In the genomic region with DNA sequence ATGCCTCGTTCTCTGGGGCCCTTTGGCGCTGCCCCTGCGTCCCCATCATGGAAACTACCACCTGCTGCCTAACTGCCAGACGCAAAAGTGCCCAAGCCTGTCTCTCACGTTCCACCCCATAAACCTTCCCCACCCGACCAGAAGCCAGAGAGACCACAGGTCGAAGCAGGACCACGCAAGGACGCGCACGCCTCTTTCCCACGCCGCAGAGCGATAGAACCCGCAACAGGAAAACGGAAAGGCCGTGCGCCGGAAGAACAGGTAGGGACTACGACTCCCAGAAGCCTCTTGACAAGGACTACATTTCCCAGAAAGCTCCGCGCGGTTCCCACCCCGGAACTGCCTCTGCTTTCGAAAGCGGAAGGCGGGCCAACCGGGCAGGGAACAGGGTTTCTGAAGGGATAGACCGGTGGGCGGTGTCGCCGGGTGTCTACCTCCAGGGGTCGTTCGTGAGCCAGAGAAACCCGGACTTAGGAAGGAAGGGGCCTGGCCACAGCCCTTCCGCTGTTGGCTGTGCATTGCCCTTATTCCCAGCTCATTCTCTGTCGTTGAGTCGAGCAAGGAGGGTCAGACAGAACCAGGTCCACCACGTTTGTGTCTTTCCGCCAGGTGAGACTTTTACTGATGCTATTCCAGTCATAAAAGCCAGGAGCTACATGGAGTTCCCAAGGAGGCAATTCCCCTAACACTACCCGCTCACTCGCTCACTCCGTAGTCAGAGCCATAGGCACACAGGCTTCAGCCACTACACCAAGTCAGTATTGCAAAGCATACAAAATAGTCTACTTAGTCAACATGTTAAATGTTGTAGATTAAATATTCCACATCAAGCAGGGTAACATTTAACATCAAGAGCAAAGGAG, we compare ENCODE assay signal across 1 cellular context.
TF ChIP-seq lines count a peak whose summit lies in the region.

No MANE protein-coding gene starts in this region.

TF ChIP-seq in K562, 482 proteins besides CTCF, POLR2A, EP300 and RAD21 (continued from another document):
- TF ChIP-seq, protein P1, sequence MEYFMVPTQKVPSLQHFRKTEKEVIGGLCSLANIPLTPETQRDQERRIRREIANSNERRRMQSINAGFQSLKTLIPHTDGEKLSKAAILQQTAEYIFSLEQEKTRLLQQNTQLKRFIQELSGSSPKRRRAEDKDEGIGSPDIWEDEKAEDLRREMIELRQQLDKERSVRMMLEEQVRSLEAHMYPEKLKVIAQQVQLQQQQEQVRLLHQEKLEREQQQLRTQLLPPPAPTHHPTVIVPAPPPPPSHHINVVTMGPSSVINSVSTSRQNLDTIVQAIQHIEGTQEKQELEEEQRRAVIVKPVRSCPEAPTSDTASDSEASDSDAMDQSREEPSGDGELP (CRISPR knock-in tag; IDR thresholded peaks at IDR 0.05; ENCODE audit: borderline replicate concordance), result peak; percentile 83
- no peak for TF ChIP-seq ZBTB5 (IDR thresholded peaks at IDR 0.05)
- peak; percentile 21; the same call in 1 of the 2 replicates for TF ChIP-seq ELF4 (CRISPR knock-in tag; IDR thresholded peaks at IDR 0.05)
- TF ChIP-seq SNRNP70 (optimal IDR thresholded peaks at IDR 0.05; ENCODE audit: low read depth, low read length), result no peak
- TF ChIP-seq U2AF2 (optimal IDR thresholded peaks at IDR 0.05; ENCODE audit: low read depth, low read length), result no peak
- TF ChIP-seq, protein P2, sequence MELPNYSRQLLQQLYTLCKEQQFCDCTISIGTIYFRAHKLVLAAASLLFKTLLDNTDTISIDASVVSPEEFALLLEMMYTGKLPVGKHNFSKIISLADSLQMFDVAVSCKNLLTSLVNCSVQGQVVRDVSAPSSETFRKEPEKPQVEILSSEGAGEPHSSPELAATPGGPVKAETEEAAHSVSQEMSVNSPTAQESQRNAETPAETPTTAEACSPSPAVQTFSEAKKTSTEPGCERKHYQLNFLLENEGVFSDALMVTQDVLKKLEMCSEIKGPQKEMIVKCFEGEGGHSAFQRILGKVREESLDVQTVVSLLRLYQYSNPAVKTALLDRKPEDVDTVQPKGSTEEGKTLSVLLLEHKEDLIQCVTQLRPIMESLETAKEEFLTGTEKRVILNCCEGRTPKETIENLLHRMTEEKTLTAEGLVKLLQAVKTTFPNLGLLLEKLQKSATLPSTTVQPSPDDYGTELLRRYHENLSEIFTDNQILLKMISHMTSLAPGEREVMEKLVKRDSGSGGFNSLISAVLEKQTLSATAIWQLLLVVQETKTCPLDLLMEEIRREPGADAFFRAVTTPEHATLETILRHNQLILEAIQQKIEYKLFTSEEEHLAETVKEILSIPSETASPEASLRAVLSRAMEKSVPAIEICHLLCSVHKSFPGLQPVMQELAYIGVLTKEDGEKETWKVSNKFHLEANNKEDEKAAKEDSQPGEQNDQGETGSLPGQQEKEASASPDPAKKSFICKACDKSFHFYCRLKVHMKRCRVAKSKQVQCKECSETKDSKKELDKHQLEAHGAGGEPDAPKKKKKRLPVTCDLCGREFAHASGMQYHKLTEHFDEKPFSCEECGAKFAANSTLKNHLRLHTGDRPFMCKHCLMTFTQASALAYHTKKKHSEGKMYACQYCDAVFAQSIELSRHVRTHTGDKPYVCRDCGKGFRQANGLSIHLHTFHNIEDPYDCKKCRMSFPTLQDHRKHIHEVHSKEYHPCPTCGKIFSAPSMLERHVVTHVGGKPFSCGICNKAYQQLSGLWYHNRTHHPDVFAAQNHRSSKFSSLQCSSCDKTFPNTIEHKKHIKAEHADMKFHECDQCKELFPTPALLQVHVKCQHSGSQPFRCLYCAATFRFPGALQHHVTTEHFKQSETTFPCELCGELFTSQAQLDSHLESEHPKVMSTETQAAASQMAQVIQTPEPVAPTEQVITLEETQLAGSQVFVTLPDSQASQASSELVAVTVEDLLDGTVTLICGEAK (IDR thresholded peaks at IDR 0.05), result peak; percentile 97
- TF ChIP-seq, protein P2 (CRISPR knock-in tag; IDR thresholded peaks at IDR 0.05), result no peak; the same call in 1 of the 2 replicates
- TF ChIP-seq ZNF668 (CRISPR knock-in tag; IDR thresholded peaks at IDR 0.05), result no peak
- TF ChIP-seq ZNF143 (CRISPR knock-in tag; IDR thresholded peaks at IDR 0.05), result peak; percentile 98
- TF ChIP-seq, protein P3, sequence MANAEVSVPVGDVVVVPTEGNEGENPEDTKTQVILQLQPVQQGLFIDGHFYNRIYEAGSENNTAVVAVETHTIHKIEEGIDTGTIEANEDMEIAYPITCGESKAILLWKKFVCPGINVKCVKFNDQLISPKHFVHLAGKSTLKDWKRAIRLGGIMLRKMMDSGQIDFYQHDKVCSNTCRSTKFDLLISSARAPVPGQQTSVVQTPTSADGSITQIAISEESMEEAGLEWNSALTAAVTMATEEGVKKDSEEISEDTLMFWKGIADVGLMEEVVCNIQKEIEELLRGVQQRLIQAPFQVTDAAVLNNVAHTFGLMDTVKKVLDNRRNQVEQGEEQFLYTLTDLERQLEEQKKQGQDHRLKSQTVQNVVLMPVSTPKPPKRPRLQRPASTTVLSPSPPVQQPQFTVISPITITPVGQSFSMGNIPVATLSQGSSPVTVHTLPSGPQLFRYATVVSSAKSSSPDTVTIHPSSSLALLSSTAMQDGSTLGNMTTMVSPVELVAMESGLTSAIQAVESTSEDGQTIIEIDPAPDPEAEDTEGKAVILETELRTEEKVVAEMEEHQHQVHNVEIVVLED (CRISPR knock-in tag; IDR thresholded peaks at IDR 0.05), result 0 out of 2 replicates have a peak, but pooled peaks have one; percentile 17
- 0 out of 4 replicates have a peak, but pooled peaks of 1 of the 2 experiments have one; percentile 71 for TF ChIP-seq MLX (CRISPR knock-in tag; conservative IDR thresholded peaks at IDR 0.05)
- peak; percentile 96 for TF ChIP-seq SMC3 (conservative IDR thresholded peaks at IDR 0.05; ENCODE audit: insufficient read depth, low read depth, low read length)
- TF ChIP-seq ZNF347 (CRISPR knock-in tag; IDR thresholded peaks at IDR 0.05; ENCODE audit: low read depth), result no peak
- TF ChIP-seq ZBTB8A (IDR thresholded peaks at IDR 0.05; ENCODE audit: partially characterized antibody), result peak; percentile 34
- TF ChIP-seq KLF1 (tag; IDR thresholded peaks at IDR 0.05), result peak; percentile 81
- TF ChIP-seq NKRF (IDR thresholded peaks at IDR 0.05; ENCODE audit: borderline replicate concordance), result peak; percentile 84
- TF ChIP-seq PML (IDR thresholded peaks at IDR 0.05; ENCODE audit: low read length), result peak; percentile 87
- TF ChIP-seq SNIP1 (IDR thresholded peaks at IDR 0.05; ENCODE audit: low read depth), result no peak
- no peak for TF ChIP-seq NR1H2 (CRISPR knock-in tag; IDR thresholded peaks at IDR 0.05)
- TF ChIP-seq BHLHE40 (IDR thresholded peaks at IDR 0.05; ENCODE audit: low read length), result peak; percentile 5; the same call in 1 of the 2 replicates
- TF ChIP-seq TBP (optimal IDR thresholded peaks at IDR 0.05; ENCODE audit: low read depth, low read length), result peak; percentile 78
- TF ChIP-seq RBFOX2 (IDR thresholded peaks at IDR 0.05; ENCODE audit: low read depth, low read length), result peak; percentile 94
- TF ChIP-seq TEAD1 (CRISPR knock-in tag; IDR thresholded peaks at IDR 0.05), result peak in 1 of 2 experiments; percentile 63; a peak in 1 of 4 replicates
- peak in 1 of 2 experiments; percentile 47; a peak in 2 of 4 replicates for TF ChIP-seq TBL1XR1 (IDR thresholded peaks at IDR 0.05; ENCODE audit: low read length in 2 of 2)
- TF ChIP-seq SMARCE1 (IDR thresholded peaks at IDR 0.05), result peak; percentile 48; the same call in 1 of the 2 replicates
- TF ChIP-seq OTX1 (CRISPR knock-in tag; IDR thresholded peaks at IDR 0.05), result peak; percentile 57; the same call in 1 of the 2 replicates
- TF ChIP-seq FOXK2 (conservative IDR thresholded peaks at IDR 0.05 in 1 of 2, IDR thresholded peaks at IDR 0.05 in 1 of 2; ENCODE audit: low read depth in 2 of 2), result peak; percentile 91 to 94
- TF ChIP-seq ZNF253 (CRISPR knock-in tag; conservative IDR thresholded peaks at IDR 0.05), result no peak
